In genomic region chr3:88150771-88151170, GRCh38 we compare ENCODE assay signal across 8 cellular contexts. TPM values are rescaled to one million over a fixed set of nuclear protein-coding genes. Genes with fewer than 3 reads are reported as not detected.
A peak's percentile ranks its signal among the peaks of the same experiment; 100 is the strongest.
DNase-seq lines count a peak whose midpoint lies in the region; ATAC-seq and TF ChIP-seq lines count a peak whose summit lies in the region.

No MANE protein-coding gene starts in this region.

- TF ChIP-seq CTCF in thoracic aorta (IDR thresholded peaks at IDR 0.05): no peak

- no peak for DNase-seq in activated naive CD4-positive, alpha-beta T cell treated with anti-CD3 and anti-CD28 coated beads for 36 hours
- no peak for DNase-seq in activated naive CD4-positive, alpha-beta T cell (lab: John Stamatoyannopoulos, UW)
- no peak for DNase-seq in immature natural killer cell
- no peak for DNase-seq in thoracic aorta (ENCODE audit: low spot score)
- no peak for DNase-seq in GM19240 (ENCODE audit: insufficient read length, low spot score)
- DNase-seq in kidney glomerular epithelial cell (lab: John Stamatoyannopoulos, UW): no peak
- DNase-seq in left lobe of liver (ENCODE audit: low spot score): no peak

- peaks cover 2% of the 10 kb centered on the region for H3K27me3 Mint-ChIP-seq in activated naive CD4-positive, alpha-beta T cell treated with anti-CD3 and anti-CD28 coated beads for 36 hours (ENCODE audit: low read depth)
- H3K27me3 Mint-ChIP-seq in activated T-helper 17 cell treated with anti-CD3 and anti-CD28 coated beads, Interleukin-2, amount 50 U/mL, for 72 hours: no peaks in the 10 kb centered on the region
- peaks cover 0 to 11% (median 8%) of the 10 kb centered on the region in 3 donors for H3K27me3 Mint-ChIP-seq in immature natural killer cell (ENCODE audit: low read depth in 3 of 3)

- peak overlapping the region; percentile 88 for H3K4me3 Mint-ChIP-seq in activated naive CD4-positive, alpha-beta T cell treated with anti-CD3 and anti-CD28 coated beads for 36 hours
- peak overlapping the region; percentile 92 for H3K4me3 Mint-ChIP-seq in activated T-helper 17 cell treated with anti-CD3 and anti-CD28 coated beads, Interleukin-2, amount 50 U/mL, for 72 hours
- H3K4me3 Mint-ChIP-seq in immature natural killer cell: peak overlapping the region; percentile 98 to 100 (median 99)

- peaks cover 17 to 29% of the 10 kb centered on the region in 2 donors for H3K4me1 ChIP-seq in thoracic aorta (ENCODE audit: control insufficient read depth in 1 of 2, low read depth in 2 of 2)

- peak overlapping the region; percentile 90 for H3K4me3 ChIP-seq in thoracic aorta

- peaks cover 10% of the 10 kb centered on the region for H3K36me3 Mint-ChIP-seq in activated naive CD4-positive, alpha-beta T cell treated with anti-CD3 and anti-CD28 coated beads for 36 hours (ENCODE audit: low read depth)
- peaks cover 49% of the 10 kb centered on the region for H3K36me3 Mint-ChIP-seq in activated T-helper 17 cell treated with anti-CD3 and anti-CD28 coated beads, Interleukin-2, amount 50 U/mL, for 72 hours (ENCODE audit: low read depth)
- peaks cover 0 to 9% (median 3%) of the 10 kb centered on the region in 3 donors for H3K36me3 Mint-ChIP-seq in immature natural killer cell

- H3K36me3 ChIP-seq in thoracic aorta: peaks cover 5% of the 10 kb centered on the region

- H3K9me3 Mint-ChIP-seq in activated naive CD4-positive, alpha-beta T cell treated with anti-CD3 and anti-CD28 coated beads for 36 hours: no peaks in the 10 kb centered on the region
- no peaks in the 10 kb centered on the region for H3K9me3 Mint-ChIP-seq in activated T-helper 17 cell treated with anti-CD3 and anti-CD28 coated beads, Interleukin-2, amount 50 U/mL, for 72 hours
- no peaks in the 10 kb centered on the region for H3K9me3 Mint-ChIP-seq in immature natural killer cell

- no peaks in the 10 kb centered on the region for H3K27me3 ChIP-seq in thoracic aorta (replicated peaks; ENCODE audit: insufficient read depth)

- H3K27ac ChIP-seq in thoracic aorta: peak overlapping the region; percentile 89 to 91

- CTCF ChIA-PET in activated naive CD4-positive, alpha-beta T cell treated with anti-CD3 and anti-CD28 coated beads for 36 hours (lab: Charles Lee): no interaction called here

- peak overlapping the region; percentile 97 for H3K27ac Mint-ChIP-seq in activated naive CD4-positive, alpha-beta T cell treated with anti-CD3 and anti-CD28 coated beads for 36 hours
- peak overlapping the region; percentile 95 for H3K27ac Mint-ChIP-seq in activated T-helper 17 cell treated with anti-CD3 and anti-CD28 coated beads, Interleukin-2, amount 50 U/mL, for 72 hours
- peak overlapping the region; percentile 95 to 99 (median 98) for H3K27ac Mint-ChIP-seq in immature natural killer cell

- intact Hi-C loops in activated naive CD4-positive, alpha-beta T cell treated with anti-CD3 and anti-CD28 coated beads for 36 hours (cut with micrococcal nuclease): loop anchor here (2.0 kb wide), 1 partner anchor 38 kb away; no protein-coding TSS in a partner anchor

- peaks cover 29% of the 10 kb centered on the region for H3K4me1 Mint-ChIP-seq in activated naive CD4-positive, alpha-beta T cell treated with anti-CD3 and anti-CD28 coated beads for 36 hours (ENCODE audit: low read depth)
- peaks cover 21% of the 10 kb centered on the region for H3K4me1 Mint-ChIP-seq in activated T-helper 17 cell treated with anti-CD3 and anti-CD28 coated beads, Interleukin-2, amount 50 U/mL, for 72 hours
- peaks cover 37 to 45% of the 10 kb centered on the region in 2 donors for H3K4me1 Mint-ChIP-seq in immature natural killer cell

- ATAC-seq in activated T-helper 17 cell treated with anti-CD3 and anti-CD28 coated beads, Interleukin-2, amount 50 U/mL, for 72 hours (replicated peaks): no peak
- ATAC-seq in thoracic aorta (ENCODE audit: insufficient number of reproducible peaks, low FRiP score, low read depth) (no peak), left lobe of liver (no peak)

- no peaks in the 10 kb centered on the region for H3K9me3 ChIP-seq in thoracic aorta

RNA-seq across cellular contexts. Expression of gene C3orf38, which starts 1.0 kb away (rescaled TPM):
- 10 to 100 TPM; 16.0 to 16.7 TPM for total RNA-seq in activated naive CD4-positive, alpha-beta T cell treated with anti-CD3 and anti-CD28 coated beads for 36 hours
- 10 to 100 TPM; 29.6 to 33.3 TPM for total RNA-seq in activated T-helper 17 cell treated with anti-CD3 and anti-CD28 coated beads, Interleukin-2, amount 50 U/mL, for 72 hours
- polyA plus RNA-seq in immature natural killer cell: 10 to 100 TPM; 29.6 to 36.8 (median 30.2) TPM
- total RNA-seq in thoracic aorta (10 to 100 TPM; 20.8 to 32.2 TPM), left lobe of liver (7.0 TPM)
